Comparison of ENCODE assay signal across 8 cellular contexts in the genomic region with DNA sequence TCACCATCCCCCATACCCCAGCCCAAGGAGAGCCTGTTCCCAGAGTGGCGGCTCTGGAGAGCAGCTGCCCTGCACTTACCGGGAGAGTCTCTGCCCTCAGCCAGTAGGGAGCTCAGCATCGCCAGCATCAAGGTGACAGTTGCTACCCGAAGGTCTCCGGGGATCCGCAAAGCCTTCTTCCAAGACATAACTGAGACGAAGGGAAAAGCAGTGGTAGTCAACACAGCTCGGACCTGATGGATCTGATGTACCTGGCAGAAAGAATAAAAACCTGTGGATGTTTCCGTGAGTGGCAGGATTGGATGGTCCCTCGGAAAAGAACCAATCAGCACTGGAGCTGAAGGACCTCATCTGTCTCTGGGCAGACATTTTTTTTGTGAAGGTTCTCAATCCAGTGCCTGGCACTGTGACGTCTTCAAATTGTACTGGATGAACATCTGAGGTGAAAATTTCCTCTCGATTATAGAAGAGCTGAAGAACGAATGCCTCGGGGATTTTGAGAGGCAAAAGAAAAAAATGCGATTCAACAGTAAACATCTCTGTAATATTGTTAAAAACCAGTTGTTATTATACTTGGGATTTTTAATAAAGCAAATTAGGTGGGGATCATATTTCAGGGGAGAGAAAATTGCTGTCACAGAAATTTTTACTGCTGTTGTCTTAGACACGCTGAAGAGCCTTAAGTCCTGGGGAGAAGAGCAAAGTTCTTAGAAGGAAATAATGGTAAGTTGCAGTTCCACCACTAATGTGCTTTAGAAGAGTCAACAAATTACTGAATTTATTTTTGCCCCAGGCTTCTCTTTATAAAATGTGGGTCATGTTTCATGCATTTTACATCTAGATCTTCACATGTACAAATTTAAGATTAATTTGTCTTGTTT. TPM values are rescaled to one million over a fixed set of nuclear protein-coding genes. Genes with fewer than 3 reads are reported as not detected.
DNase-seq lines count a peak whose midpoint lies in the region; ATAC-seq and TF ChIP-seq lines count a peak whose summit lies in the region.

A gene (minus strand): TSS at position 238 of the 881 bp plus-strand sequence. CDS start 50 bp downstream, at position 188.

- peak; percentile 50 for ATAC-seq in GM19438 (IDR thresholded peaks at IDR 0.05; ENCODE audit: low read depth, unreplicated experiment)

- H3K27ac ChIP-seq in WERI-Rb-1 (no peak within 1 kb of the TSS), dorsolateral prefrontal cortex (peak within 1 kb of the TSS in 19 of 59 donors; percentile 5 to 84 (median 51)), mesodermal cell (ENCODE audit: low read depth, low read length, severe bottlenecking) (no peak within 1 kb of the TSS), testis (no peak within 1 kb of the TSS), esophagus squamous epithelium (peak within 1 kb of the TSS in 1 of 4 donors; percentile 6)

- no peaks in the 10 kb centered on the region for H3K4me1 ChIP-seq in mesodermal cell (ENCODE audit: control insufficient read depth, insufficient read depth, low read length, poor library complexity, severe bottlenecking)
- H3K4me1 ChIP-seq in testis = no peaks in the 10 kb centered on the region
- H3K4me1 ChIP-seq in esophagus squamous epithelium = no peaks in the 10 kb centered on the region

- H3K36me3 ChIP-seq in WERI-Rb-1 = no peaks in the 10 kb centered on the region
- H3K36me3 ChIP-seq in mesodermal cell (ENCODE audit: control insufficient read depth, insufficient read depth, low read length) = no peaks in the 10 kb centered on the region
- H3K36me3 ChIP-seq in testis (ENCODE audit: low read depth, missing control alignments) = no peaks in the 10 kb centered on the region
- no peaks in the 10 kb centered on the region for H3K36me3 ChIP-seq in esophagus squamous epithelium

- H3K4me3 ChIP-seq in WERI-Rb-1 (ENCODE audit: low read depth, low read length) (peak within 1 kb of the TSS; percentile 45), dorsolateral prefrontal cortex (peak within 1 kb of the TSS in 34 of 59 donors; percentile 14 to 67 (median 48)), mesodermal cell (ENCODE audit: extremely low read depth, insufficient read depth, low read length, poor library complexity, severe bottlenecking) (peak within 1 kb of the TSS; percentile 33), testis (no peak within 1 kb of the TSS), esophagus squamous epithelium (no peak within 1 kb of the TSS)

- no peak for TF ChIP-seq CTCF in WERI-Rb-1 (IDR thresholded peaks at IDR 0.05; ENCODE audit: low read depth, low read length)
- no peak for TF ChIP-seq CTCF in dorsolateral prefrontal cortex (IDR thresholded peaks at IDR 0.05 in 54 of 56, conservative IDR thresholded peaks at IDR 0.05 in 2 of 56; ENCODE audit: low read depth in 1 of 56, partially characterized antibody in 56 of 56)
- no peak for TF ChIP-seq CTCF in testis (IDR thresholded peaks at IDR 0.05)
- no peak for TF ChIP-seq CTCF in esophagus squamous epithelium (IDR thresholded peaks at IDR 0.05)

- H3K9me3 ChIP-seq in WERI-Rb-1 (ENCODE audit: severe bottlenecking) (peaks cover 11% of the 10 kb centered on the region), mesodermal cell (ENCODE audit: control insufficient read depth, low read length) (no peaks in the 10 kb centered on the region), testis (no peaks in the 10 kb centered on the region), esophagus squamous epithelium (no peaks in the 10 kb centered on the region)

- intact Hi-C loops in dorsolateral prefrontal cortex (cut with DNase I) (no loop called here), testis (cut with DNase I; ENCODE audit: low total_unique reads) (loop anchor here (10.0 kb wide), 1 partner anchor 98 kb away; a partner anchor contains a TSS), esophagus squamous epithelium (cut with DNase I) (no loop called here)

- 26 to 31% methylated on average over 11 to 12 of the region's 16 CpGs for WGBS in mesodermal cell (ENCODE audit: insufficient coverage in 2 of 2), 2 experiments
- WGBS in testis, 2 donors = 1 to 14% methylated on average over 15 to 16 of the region's 16 CpGs
- WGBS in esophagus squamous epithelium, 2 donors = 1 to 10% methylated on average over 7 to 13 of the region's 16 CpGs

- DNase-seq in EH (ENCODE audit: low read depth) (peak; percentile 34), HT-29 (ENCODE audit: low spot score) (peak; percentile 7), WERI-Rb-1 (peak; percentile 71), dorsolateral prefrontal cortex (peak in 2 of 10 donors; percentile 29 to 41), testis (peak; percentile 32), esophagus squamous epithelium (lab: John Stamatoyannopoulos, UW) (no peak)

- H3K27me3 ChIP-seq in WERI-Rb-1 (ENCODE audit: insufficient read depth, low read depth, severe bottlenecking) (peaks cover 63% of the 10 kb centered on the region), dorsolateral prefrontal cortex (peaks cover 0 to 43% (median 0%) of the 10 kb centered on the region in 45 donors), testis (no peaks in the 10 kb centered on the region), esophagus squamous epithelium (no peaks in the 10 kb centered on the region)

- TF ChIP-seq POLR2A in testis (IDR thresholded peaks at IDR 0.05) = no peak
- no peak for TF ChIP-seq POLR2A in esophagus squamous epithelium (IDR thresholded peaks at IDR 0.05)

RNA-seq across cellular contexts. Expression of the gene that starts here (rescaled TPM):
- not detected in 2 replicates for total RNA-seq in HT-29 (2014; rRNA removed; shearing (Covaris generic))
- 10 to 100 TPM in 66 of 120 experiments, 1 to 10 TPM in 47, under 1 TPM in 7; 0.44 to 49.7 (median 12.7) TPM for total RNA-seq in dorsolateral prefrontal cortex
- polyA plus RNA-seq in mesodermal cell (2013, experiment 1 of 2) = 14.9 TPM
- polyA plus RNA-seq in mesodermal cell (2013, experiment 2 of 2) = 15.7 TPM
- 1 to 10 TPM in 1 of 2 donors, under 1 TPM in 1; 0.08 to 1.7 TPM for total RNA-seq in testis
- polyA plus RNA-seq in testis (ENCODE audit: insufficient read depth, low read depth, low replicate concordance) = 7.7 TPM
- total RNA-seq in esophagus squamous epithelium = 1 to 10 TPM in 2 of 4 donors, under 1 TPM in 2; 0.13 to 9.3 (median 1.5) TPM

Comparison
In these comparisons a context has a peak if more than half of its experiments do, and no peak if none do; other contexts are left out.
1. Peak in DNase-seq in HT-29; RNA of the gene not detected or under 1 TPM.
2. H3K4me3 ChIP-seq: peak in WERI-Rb-1 (single experiment), dorsolateral prefrontal cortex (34 of 59) and mesodermal cell (single experiment); none in testis (0 of 2) and esophagus squamous epithelium (0 of 4).